Comparison of ENCODE assay signal across 11 cellular contexts in genomic region chr1:53473463-53473862, GRCh38. TPM values are rescaled to one million over a fixed set of nuclear protein-coding genes. Genes with fewer than 3 reads are reported as not detected.
DNase-seq lines count a peak whose midpoint lies in the region; ATAC-seq and TF ChIP-seq lines count a peak whose summit lies in the region.
"Had no signal": no experiment of that assay in that cellular context is flagged by ENCODE, and none has a peak within 500 bp of the region (broad histone marks: within the 10 kb centered on the region; RNA-seq: fewer than 3 reads in every experiment).

No MANE protein-coding gene starts in this region.

- H3K27me3 ChIP-seq in AG04450 (ENCODE audit: control insufficient read depth, insufficient read depth, low read length) (peaks cover 13% of the 10 kb centered on the region), RWPE2 (ENCODE audit: insufficient read depth, poor library complexity, severe bottlenecking) (no peaks in the 10 kb centered on the region)
- H3K27me3 ChIP-seq: upper lobe of left lung had no signal

- no peaks in the 10 kb centered on the region for H3K4me1 ChIP-seq in RWPE2 (ENCODE audit: insufficient read depth, poor library complexity, severe bottlenecking)
- H3K4me1 ChIP-seq: upper lobe of left lung had no signal

- no peaks in the 10 kb centered on the region for H3K9me3 Mint-ChIP-seq in activated CD4-positive, alpha-beta memory T cell treated with anti-CD3 and anti-CD28 coated beads, Interleukin-2, amount 10 ng/mL, durations not matched to agents 7 days and 5 days

- no peaks in the 10 kb centered on the region for H3K4me1 Mint-ChIP-seq in activated CD4-positive, alpha-beta memory T cell treated with anti-CD3 and anti-CD28 coated beads, Interleukin-2, amount 10 ng/mL, durations not matched to agents 7 days and 5 days

- CTCF ChIA-PET in AG04450 (lab: Charles Lee): interaction anchor here (1.1 to 1.7 kb wide), 2 partner anchors 12 to 195 kb away, joined by 5 to 11 read pairs; no protein-coding TSS in a partner anchor
- CTCF ChIA-PET in activated CD4-positive, alpha-beta memory T cell treated with anti-CD3 and anti-CD28 coated beads, Interleukin-2, amount 10 ng/mL, durations not matched to agents 7 days and 5 days (lab: Charles Lee): interaction anchor here (0.6 to 1.3 kb wide), 7 partner anchors 9 to 195 kb away, joined by 3 to 6 read pairs (median 3); no protein-coding TSS in a partner anchor

- H3K27ac ChIP-seq in AG04450 (ENCODE audit: low read depth, low read length) (no peak overlapping the region), RWPE2 (ENCODE audit: poor library complexity, severe bottlenecking) (no peak overlapping the region)
- H3K27ac ChIP-seq: upper lobe of left lung had no signal

- no peak overlapping the region for H3K4me3 Mint-ChIP-seq in activated CD4-positive, alpha-beta memory T cell treated with anti-CD3 and anti-CD28 coated beads, Interleukin-2, amount 10 ng/mL, durations not matched to agents 7 days and 5 days

- no peaks in the 10 kb centered on the region for H3K36me3 Mint-ChIP-seq in activated CD4-positive, alpha-beta memory T cell treated with anti-CD3 and anti-CD28 coated beads, Interleukin-2, amount 10 ng/mL, durations not matched to agents 7 days and 5 days (ENCODE audit: low read depth)

- POLR2A ChIA-PET in AG04450 (lab: Yijun Ruan, JAX): no interaction called here
- POLR2A ChIA-PET in activated CD4-positive, alpha-beta memory T cell treated with anti-CD3 and anti-CD28 coated beads, Interleukin-2, amount 10 ng/mL, durations not matched to agents 7 days and 5 days (lab: Charles Lee): no interaction called here

- H3K36me3 ChIP-seq in RWPE2 (ENCODE audit: low read depth): no peaks in the 10 kb centered on the region
- H3K36me3 ChIP-seq: upper lobe of left lung had no signal

- H3K4me3 ChIP-seq in AG04450 (ENCODE audit: low read depth, low read length) (no peak overlapping the region), RWPE2 (ENCODE audit: severe bottlenecking) (no peak overlapping the region)
- H3K4me3 ChIP-seq: upper lobe of left lung had no signal

- peaks cover 5% of the 10 kb centered on the region for H3K27me3 Mint-ChIP-seq in activated CD4-positive, alpha-beta memory T cell treated with anti-CD3 and anti-CD28 coated beads, Interleukin-2, amount 10 ng/mL, durations not matched to agents 7 days and 5 days

- no peak for DNase-seq in AG04450 (ENCODE audit: low read depth, low spot score)
- no peak for DNase-seq in GM10266 (ENCODE audit: extremely low spot score)
- no peak for DNase-seq in RWPE2 (ENCODE audit: low spot score)
- DNase-seq in fibroblast of peridontal ligament (ENCODE audit: extremely low read depth): peak; percentile 32
- DNase-seq in activated CD4-positive, alpha-beta memory T cell treated with anti-CD3 and anti-CD28 coated beads, Interleukin-2, amount 10 ng/mL, durations not matched to agents 7 days and 5 days: no peak
- no peak for DNase-seq in SKM-1 (lab: John Stamatoyannopoulos, UW; ENCODE audit: unreplicated experiment)
- DNase-seq in NCI-H2029 treated with DMSO at 0.1 percent for 48 hours (lab: John Stamatoyannopoulos, UW): no peak
- DNase-seq: NCI-H345, upper lobe of left lung had no signal

- ATAC-seq in RWPE2 (ENCODE audit: low read depth) (no peak), GM18868 (IDR thresholded peaks at IDR 0.05; ENCODE audit: unreplicated experiment) (no peak)

- H3K9me3 ChIP-seq in AG04450 (ENCODE audit: control insufficient read depth, insufficient read depth, low read length) (no peaks in the 10 kb centered on the region; the same call in 1 of the 2 replicates), RWPE2 (ENCODE audit: severe bottlenecking) (no peaks in the 10 kb centered on the region)
- H3K9me3 ChIP-seq: upper lobe of left lung had no signal

- TF ChIP-seq CTCF in AG04450 (IDR thresholded peaks at IDR 0.05; ENCODE audit: low read depth, low read length) (peak; percentile 48), GM10266 (IDR thresholded peaks at IDR 0.05; ENCODE audit: control insufficient read depth, insufficient read depth, low read depth, missing control alignments) (peak; percentile 14), RWPE2 (IDR thresholded peaks at IDR 0.05; ENCODE audit: poor library complexity, severe bottlenecking) (peak; percentile 15)

- no peak overlapping the region for H3K27ac Mint-ChIP-seq in activated CD4-positive, alpha-beta memory T cell treated with anti-CD3 and anti-CD28 coated beads, Interleukin-2, amount 10 ng/mL, durations not matched to agents 7 days and 5 days

RNA-seq across cellular contexts. Expression of gene DMRTB1, which starts 14.3 kb away (rescaled TPM):
- polyA plus RNA-seq in AG04450 (2011; rRNA removed): not detected in 2 replicates
- not detected in 2 replicates for polyA minus RNA-seq in AG04450 (2011; rRNA and poly(A)+ RNA removed)
- total RNA-seq in activated CD4-positive, alpha-beta memory T cell treated with anti-CD3 and anti-CD28 coated beads, Interleukin-2, amount 10 ng/mL, durations not matched to agents 7 days and 5 days: not detected
- total RNA-seq: skeletal muscle tissue, upper lobe of left lung had no signal
